Comparison of ENCODE assay signal across 1 cellular context in the genomic region with DNA sequence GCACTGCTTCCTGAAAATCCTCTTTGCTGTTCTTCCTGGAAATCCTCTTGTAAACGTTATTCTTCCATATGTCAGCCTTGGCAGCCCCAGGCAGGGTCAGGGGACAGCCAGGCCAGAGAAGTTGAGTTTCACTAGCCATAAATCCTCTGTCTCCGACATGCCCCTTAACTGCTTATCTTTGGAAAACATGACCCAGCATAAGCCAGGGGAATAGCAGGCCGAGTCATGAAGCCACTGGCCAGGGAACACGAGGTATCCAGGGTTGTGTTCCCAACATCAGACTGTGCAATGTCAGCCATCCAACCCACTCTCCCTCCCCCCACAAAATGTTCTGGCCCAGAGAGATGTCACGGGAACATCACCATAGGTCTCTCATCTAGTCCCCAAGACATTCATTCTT.
A peak's percentile ranks its signal among the peaks of the same experiment; 100 is the strongest.
TF ChIP-seq lines count a peak whose summit lies in the region.

No MANE protein-coding gene starts in this region.

TF ChIP-seq in K562, 482 proteins besides CTCF, POLR2A, EP300 and RAD21 (continued from another document and continues in another):
- TF ChIP-seq, protein P1, sequence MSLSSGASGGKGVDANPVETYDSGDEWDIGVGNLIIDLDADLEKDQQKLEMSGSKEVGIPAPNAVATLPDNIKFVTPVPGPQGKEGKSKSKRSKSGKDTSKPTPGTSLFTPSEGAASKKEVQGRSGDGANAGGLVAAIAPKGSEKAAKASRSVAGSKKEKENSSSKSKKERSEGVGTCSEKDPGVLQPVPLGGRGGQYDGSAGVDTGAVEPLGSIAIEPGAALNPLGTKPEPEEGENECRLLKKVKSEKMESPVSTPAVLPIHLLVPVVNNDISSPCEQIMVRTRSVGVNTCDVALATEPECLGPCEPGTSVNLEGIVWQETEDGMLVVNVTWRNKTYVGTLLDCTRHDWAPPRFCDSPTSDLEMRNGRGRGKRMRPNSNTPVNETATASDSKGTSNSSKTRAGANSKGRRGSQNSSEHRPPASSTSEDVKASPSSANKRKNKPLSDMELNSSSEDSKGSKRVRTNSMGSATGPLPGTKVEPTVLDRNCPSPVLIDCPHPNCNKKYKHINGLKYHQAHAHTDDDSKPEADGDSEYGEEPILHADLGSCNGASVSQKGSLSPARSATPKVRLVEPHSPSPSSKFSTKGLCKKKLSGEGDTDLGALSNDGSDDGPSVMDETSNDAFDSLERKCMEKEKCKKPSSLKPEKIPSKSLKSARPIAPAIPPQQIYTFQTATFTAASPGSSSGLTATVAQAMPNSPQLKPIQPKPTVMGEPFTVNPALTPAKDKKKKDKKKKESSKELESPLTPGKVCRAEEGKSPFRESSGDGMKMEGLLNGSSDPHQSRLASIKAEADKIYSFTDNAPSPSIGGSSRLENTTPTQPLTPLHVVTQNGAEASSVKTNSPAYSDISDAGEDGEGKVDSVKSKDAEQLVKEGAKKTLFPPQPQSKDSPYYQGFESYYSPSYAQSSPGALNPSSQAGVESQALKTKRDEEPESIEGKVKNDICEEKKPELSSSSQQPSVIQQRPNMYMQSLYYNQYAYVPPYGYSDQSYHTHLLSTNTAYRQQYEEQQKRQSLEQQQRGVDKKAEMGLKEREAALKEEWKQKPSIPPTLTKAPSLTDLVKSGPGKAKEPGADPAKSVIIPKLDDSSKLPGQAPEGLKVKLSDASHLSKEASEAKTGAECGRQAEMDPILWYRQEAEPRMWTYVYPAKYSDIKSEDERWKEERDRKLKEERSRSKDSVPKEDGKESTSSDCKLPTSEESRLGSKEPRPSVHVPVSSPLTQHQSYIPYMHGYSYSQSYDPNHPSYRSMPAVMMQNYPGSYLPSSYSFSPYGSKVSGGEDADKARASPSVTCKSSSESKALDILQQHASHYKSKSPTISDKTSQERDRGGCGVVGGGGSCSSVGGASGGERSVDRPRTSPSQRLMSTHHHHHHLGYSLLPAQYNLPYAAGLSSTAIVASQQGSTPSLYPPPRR (CRISPR knock-in tag; IDR thresholded peaks at IDR 0.05; ENCODE audit: borderline replicate concordance): no peak
- TF ChIP-seq ZNF23 (CRISPR knock-in tag; IDR thresholded peaks at IDR 0.05) (no peak), SREBF2 (CRISPR knock-in tag; IDR thresholded peaks at IDR 0.05) (no peak), CBX2 (IDR thresholded peaks at IDR 0.05; ENCODE audit: insufficient read depth, low read length, poor library complexity, severe bottlenecking) (no peak), ZNF444 (CRISPR knock-in tag; IDR thresholded peaks at IDR 0.05) (no peak), ETV6 (IDR thresholded peaks at IDR 0.05; ENCODE audit: borderline replicate concordance in 1 of 2, low read depth in 2 of 2, low read length in 1 of 2) (no peak), ETV6 (CRISPR knock-in tag; IDR thresholded peaks at IDR 0.05; ENCODE audit: borderline replicate concordance) (no peak), ARID1B (IDR thresholded peaks at IDR 0.05) (peak; percentile 76), ZNF347 (CRISPR knock-in tag; IDR thresholded peaks at IDR 0.05; ENCODE audit: low read depth) (no peak), KLF10 (CRISPR knock-in tag; IDR thresholded peaks at IDR 0.05) (no peak), ZNF644 (tag; IDR thresholded peaks at IDR 0.05; ENCODE audit: low read depth) (peak; percentile 67; the same call in 1 of the 2 replicates), CTBP1 (IDR thresholded peaks at IDR 0.05; ENCODE audit: borderline replicate concordance) (peak; percentile 18; the same call in 1 of the 2 replicates), ZBTB17 (CRISPR knock-in tag; IDR thresholded peaks at IDR 0.05) (peak; percentile 86), IRF2 (CRISPR knock-in tag; IDR thresholded peaks at IDR 0.05) (no peak), NFE2L1 (tag; IDR thresholded peaks at IDR 0.05; ENCODE audit: borderline replicate concordance, low read depth) (0 out of 2 replicates have a peak, but pooled peaks have one; percentile 5), SMAD1 (IDR thresholded peaks at IDR 0.05; ENCODE audit: low read depth, low read length, partially characterized antibody) (no peak), NFYB (IDR thresholded peaks at IDR 0.05; ENCODE audit: extremely low read depth, insufficient read length) (no peak), RBM15 (IDR thresholded peaks at IDR 0.05; ENCODE audit: insufficient read depth, low read length) (no peak), SUPT5H (IDR thresholded peaks at IDR 0.05) (no peak), ZNF224 (CRISPR knock-in tag; IDR thresholded peaks at IDR 0.05) (no peak), ZNF274 (IDR thresholded peaks at IDR 0.05; ENCODE audit: borderline replicate concordance, low read depth, low read length) (no peak), MEF2D (tag; conservative IDR thresholded peaks at IDR 0.05; ENCODE audit: low read depth) (no peak), ETS2 (tag; IDR thresholded peaks at IDR 0.05; ENCODE audit: borderline replicate concordance, poor library complexity, severe bottlenecking) (no peak), SNRNP70 (optimal IDR thresholded peaks at IDR 0.05; ENCODE audit: low read depth, low read length) (no peak), HDGF (IDR thresholded peaks at IDR 0.05) (no peak), POLR2G (IDR thresholded peaks at IDR 0.05; ENCODE audit: low read depth, low read length) (no peak), XRCC3 (IDR thresholded peaks at IDR 0.05) (no peak), KHSRP (IDR thresholded peaks at IDR 0.05) (no peak)
- TF ChIP-seq, protein P2, sequence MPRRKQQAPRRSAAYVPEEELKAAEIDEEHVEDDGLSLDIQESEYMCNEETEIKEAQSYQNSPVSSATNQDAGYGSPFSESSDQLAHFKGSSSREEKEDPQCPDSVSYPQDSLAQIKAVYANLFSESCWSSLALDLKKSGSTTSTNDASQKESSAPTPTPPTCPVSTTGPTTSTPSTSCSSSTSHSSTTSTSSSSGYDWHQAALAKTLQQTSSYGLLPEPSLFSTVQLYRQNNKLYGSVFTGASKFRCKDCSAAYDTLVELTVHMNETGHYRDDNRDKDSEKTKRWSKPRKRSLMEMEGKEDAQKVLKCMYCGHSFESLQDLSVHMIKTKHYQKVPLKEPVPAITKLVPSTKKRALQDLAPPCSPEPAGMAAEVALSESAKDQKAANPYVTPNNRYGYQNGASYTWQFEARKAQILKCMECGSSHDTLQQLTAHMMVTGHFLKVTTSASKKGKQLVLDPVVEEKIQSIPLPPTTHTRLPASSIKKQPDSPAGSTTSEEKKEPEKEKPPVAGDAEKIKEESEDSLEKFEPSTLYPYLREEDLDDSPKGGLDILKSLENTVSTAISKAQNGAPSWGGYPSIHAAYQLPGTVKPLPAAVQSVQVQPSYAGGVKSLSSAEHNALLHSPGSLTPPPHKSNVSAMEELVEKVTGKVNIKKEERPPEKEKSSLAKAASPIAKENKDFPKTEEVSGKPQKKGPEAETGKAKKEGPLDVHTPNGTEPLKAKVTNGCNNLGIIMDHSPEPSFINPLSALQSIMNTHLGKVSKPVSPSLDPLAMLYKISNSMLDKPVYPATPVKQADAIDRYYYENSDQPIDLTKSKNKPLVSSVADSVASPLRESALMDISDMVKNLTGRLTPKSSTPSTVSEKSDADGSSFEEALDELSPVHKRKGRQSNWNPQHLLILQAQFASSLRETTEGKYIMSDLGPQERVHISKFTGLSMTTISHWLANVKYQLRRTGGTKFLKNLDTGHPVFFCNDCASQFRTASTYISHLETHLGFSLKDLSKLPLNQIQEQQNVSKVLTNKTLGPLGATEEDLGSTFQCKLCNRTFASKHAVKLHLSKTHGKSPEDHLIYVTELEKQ (CRISPR knock-in tag; IDR thresholded peaks at IDR 0.05): no peak
- TF ChIP-seq, protein P3, sequence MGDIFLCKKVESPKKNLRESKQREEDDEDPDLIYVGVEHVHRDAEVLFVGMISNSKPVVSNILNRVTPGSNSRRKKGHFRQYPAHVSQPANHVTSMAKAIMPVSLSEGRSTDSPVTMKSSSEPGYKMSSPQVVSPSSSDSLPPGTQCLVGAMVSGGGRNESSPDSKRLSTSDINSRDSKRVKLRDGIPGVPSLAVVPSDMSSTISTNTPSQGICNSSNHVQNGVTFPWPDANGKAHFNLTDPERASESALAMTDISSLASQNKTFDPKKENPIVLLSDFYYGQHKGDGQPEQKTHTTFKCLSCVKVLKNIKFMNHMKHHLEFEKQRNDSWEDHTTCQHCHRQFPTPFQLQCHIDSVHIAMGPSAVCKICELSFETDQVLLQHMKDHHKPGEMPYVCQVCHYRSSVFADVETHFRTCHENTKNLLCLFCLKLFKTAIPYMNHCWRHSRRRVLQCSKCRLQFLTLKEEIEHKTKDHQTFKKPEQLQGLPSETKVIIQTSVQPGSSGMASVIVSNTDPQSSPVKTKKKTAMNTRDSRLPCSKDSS (IDR thresholded peaks at IDR 0.05; ENCODE audit: low read depth, partially characterized antibody): no peak
- TF ChIP-seq, protein P4, sequence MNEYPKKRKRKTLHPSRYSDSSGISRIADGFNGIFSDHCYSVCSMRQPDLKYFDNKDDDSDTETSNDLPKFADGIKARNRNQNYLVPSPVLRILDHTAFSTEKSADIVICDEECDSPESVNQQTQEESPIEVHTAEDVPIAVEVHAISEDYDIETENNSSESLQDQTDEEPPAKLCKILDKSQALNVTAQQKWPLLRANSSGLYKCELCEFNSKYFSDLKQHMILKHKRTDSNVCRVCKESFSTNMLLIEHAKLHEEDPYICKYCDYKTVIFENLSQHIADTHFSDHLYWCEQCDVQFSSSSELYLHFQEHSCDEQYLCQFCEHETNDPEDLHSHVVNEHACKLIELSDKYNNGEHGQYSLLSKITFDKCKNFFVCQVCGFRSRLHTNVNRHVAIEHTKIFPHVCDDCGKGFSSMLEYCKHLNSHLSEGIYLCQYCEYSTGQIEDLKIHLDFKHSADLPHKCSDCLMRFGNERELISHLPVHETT (CRISPR knock-in tag; conservative IDR thresholded peaks at IDR 0.05 in 1 of 2, IDR thresholded peaks at IDR 0.05 in 1 of 2): peak in 1 of 2 experiments; percentile 48; a peak in 1 of 4 replicates
- TF ChIP-seq, protein P5, sequence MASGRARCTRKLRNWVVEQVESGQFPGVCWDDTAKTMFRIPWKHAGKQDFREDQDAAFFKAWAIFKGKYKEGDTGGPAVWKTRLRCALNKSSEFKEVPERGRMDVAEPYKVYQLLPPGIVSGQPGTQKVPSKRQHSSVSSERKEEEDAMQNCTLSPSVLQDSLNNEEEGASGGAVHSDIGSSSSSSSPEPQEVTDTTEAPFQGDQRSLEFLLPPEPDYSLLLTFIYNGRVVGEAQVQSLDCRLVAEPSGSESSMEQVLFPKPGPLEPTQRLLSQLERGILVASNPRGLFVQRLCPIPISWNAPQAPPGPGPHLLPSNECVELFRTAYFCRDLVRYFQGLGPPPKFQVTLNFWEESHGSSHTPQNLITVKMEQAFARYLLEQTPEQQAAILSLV (tag; IDR thresholded peaks at IDR 0.05): 0 out of 2 replicates have a peak, but pooled peaks have one; percentile 25
- TF ChIP-seq, protein P6, sequence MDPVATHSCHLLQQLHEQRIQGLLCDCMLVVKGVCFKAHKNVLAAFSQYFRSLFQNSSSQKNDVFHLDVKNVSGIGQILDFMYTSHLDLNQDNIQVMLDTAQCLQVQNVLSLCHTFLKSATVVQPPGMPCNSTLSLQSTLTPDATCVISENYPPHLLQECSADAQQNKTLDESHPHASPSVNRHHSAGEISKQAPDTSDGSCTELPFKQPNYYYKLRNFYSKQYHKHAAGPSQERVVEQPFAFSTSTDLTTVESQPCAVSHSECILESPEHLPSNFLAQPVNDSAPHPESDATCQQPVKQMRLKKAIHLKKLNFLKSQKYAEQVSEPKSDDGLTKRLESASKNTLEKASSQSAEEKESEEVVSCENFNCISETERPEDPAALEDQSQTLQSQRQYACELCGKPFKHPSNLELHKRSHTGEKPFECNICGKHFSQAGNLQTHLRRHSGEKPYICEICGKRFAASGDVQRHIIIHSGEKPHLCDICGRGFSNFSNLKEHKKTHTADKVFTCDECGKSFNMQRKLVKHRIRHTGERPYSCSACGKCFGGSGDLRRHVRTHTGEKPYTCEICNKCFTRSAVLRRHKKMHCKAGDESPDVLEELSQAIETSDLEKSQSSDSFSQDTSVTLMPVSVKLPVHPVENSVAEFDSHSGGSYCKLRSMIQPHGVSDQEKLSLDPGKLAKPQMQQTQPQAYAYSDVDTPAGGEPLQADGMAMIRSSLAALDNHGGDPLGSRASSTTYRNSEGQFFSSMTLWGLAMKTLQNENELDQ (CRISPR knock-in tag; IDR thresholded peaks at IDR 0.05; ENCODE audit: borderline replicate concordance): no peak
- TF ChIP-seq, protein P7, sequence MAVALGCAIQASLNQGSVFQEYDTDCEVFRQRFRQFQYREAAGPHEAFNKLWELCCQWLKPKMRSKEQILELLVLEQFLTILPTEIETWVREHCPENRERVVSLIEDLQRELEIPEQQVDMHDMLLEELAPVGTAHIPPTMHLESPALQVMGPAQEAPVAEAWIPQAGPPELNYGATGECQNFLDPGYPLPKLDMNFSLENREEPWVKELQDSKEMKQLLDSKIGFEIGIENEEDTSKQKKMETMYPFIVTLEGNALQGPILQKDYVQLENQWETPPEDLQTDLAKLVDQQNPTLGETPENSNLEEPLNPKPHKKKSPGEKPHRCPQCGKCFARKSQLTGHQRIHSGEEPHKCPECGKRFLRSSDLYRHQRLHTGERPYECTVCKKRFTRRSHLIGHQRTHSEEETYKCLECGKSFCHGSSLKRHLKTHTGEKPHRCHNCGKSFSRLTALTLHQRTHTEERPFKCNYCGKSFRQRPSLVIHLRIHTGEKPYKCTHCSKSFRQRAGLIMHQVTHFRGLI (CRISPR knock-in tag; IDR thresholded peaks at IDR 0.05): no peak
- TF ChIP-seq, protein P8, sequence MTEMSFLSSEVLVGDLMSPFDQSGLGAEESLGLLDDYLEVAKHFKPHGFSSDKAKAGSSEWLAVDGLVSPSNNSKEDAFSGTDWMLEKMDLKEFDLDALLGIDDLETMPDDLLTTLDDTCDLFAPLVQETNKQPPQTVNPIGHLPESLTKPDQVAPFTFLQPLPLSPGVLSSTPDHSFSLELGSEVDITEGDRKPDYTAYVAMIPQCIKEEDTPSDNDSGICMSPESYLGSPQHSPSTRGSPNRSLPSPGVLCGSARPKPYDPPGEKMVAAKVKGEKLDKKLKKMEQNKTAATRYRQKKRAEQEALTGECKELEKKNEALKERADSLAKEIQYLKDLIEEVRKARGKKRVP (CRISPR knock-in tag; IDR thresholded peaks at IDR 0.05): no peak
- TF ChIP-seq, protein P9, sequence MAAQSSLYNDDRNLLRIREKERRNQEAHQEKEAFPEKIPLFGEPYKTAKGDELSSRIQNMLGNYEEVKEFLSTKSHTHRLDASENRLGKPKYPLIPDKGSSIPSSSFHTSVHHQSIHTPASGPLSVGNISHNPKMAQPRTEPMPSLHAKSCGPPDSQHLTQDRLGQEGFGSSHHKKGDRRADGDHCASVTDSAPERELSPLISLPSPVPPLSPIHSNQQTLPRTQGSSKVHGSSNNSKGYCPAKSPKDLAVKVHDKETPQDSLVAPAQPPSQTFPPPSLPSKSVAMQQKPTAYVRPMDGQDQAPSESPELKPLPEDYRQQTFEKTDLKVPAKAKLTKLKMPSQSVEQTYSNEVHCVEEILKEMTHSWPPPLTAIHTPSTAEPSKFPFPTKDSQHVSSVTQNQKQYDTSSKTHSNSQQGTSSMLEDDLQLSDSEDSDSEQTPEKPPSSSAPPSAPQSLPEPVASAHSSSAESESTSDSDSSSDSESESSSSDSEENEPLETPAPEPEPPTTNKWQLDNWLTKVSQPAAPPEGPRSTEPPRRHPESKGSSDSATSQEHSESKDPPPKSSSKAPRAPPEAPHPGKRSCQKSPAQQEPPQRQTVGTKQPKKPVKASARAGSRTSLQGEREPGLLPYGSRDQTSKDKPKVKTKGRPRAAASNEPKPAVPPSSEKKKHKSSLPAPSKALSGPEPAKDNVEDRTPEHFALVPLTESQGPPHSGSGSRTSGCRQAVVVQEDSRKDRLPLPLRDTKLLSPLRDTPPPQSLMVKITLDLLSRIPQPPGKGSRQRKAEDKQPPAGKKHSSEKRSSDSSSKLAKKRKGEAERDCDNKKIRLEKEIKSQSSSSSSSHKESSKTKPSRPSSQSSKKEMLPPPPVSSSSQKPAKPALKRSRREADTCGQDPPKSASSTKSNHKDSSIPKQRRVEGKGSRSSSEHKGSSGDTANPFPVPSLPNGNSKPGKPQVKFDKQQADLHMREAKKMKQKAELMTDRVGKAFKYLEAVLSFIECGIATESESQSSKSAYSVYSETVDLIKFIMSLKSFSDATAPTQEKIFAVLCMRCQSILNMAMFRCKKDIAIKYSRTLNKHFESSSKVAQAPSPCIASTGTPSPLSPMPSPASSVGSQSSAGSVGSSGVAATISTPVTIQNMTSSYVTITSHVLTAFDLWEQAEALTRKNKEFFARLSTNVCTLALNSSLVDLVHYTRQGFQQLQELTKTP (IDR thresholded peaks at IDR 0.05; ENCODE audit: low read depth in 1 of 2, partially characterized antibody in 2 of 2): no peak
